ENCODE assay signal across 8 cellular contexts in the genomic region with DNA sequence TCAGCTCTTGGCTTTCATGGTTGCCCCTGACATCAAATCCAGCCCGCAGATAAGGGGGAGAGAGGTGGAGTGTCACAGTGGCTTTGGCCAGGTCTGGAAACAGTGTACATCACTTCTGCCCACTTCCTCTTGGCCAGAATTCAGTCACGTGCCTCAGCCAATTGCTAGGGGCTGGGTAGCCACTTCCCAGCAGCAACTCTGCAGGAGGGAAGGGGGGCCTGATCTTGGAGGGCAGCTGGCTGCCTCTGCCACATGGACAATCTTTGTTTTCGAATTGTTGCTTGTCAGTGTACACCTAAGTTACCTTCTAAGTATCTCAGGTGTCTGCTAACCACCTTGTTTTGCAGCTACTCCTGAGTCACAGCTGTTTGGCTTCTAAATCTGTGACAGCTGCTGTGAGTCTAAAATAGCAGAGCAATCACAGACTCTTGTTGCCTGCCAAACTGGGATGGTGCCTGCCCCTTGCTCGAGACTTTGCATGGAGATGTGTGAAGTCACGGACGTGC. TPM values are rescaled to one million over a fixed set of nuclear protein-coding genes. Genes with fewer than 3 reads are reported as not detected.
DNase-seq lines count a peak whose midpoint lies in the region; ATAC-seq, FAIRE-seq and TF ChIP-seq lines count a peak whose summit lies in the region.

No MANE protein-coding gene starts in this region.

- no peaks in the 10 kb centered on the region for H4K20me1 ChIP-seq in GM23338 (replicated peaks; ENCODE audit: insufficient read depth)

- FAIRE-seq in RCC 7860 (lab: Jason Lieb, UNC): no peak

- H3K9me3 ChIP-seq in BE2C (no peaks in the 10 kb centered on the region), sigmoid colon (no peaks in the 10 kb centered on the region)

- H3K4me1 ChIP-seq in BE2C (peaks cover 14% of the 10 kb centered on the region), GM23338 (ENCODE audit: insufficient read depth) (peaks cover 6% of the 10 kb centered on the region; the same call in 1 of the 2 replicates), sigmoid colon (peaks cover 0 to 54% (median 43%) of the 10 kb centered on the region in 4 donors)

- H3K27ac ChIP-seq in GM23338 (ENCODE audit: low read depth): peak overlapping the region; percentile 61; the same call in 1 of the 2 replicates
- peak overlapping the region in 2 of 4 donors; percentile 28 to 41 for H3K27ac ChIP-seq in sigmoid colon

- intact Hi-C loops in sigmoid colon (cut with DNase I): no loop called here

- peaks cover 24% of the 10 kb centered on the region for H3K4me1 Mint-ChIP-seq in GM23338

- H2AFZ ChIP-seq in GM23338: no peak overlapping the region

- peaks cover 10% of the 10 kb centered on the region for H3K27me3 Mint-ChIP-seq in GM23338 (ENCODE audit: insufficient read depth, low read depth, poor library complexity)

- TF ChIP-seq EP300 in sigmoid colon (IDR thresholded peaks at IDR 0.05): no peak

- no peak overlapping the region for H3K4me2 ChIP-seq in GM23338

- peak overlapping the region; percentile 93 for H3K27ac Mint-ChIP-seq in GM23338

- peaks cover 4% of the 10 kb centered on the region; the same call in 1 of the 3 replicates for H3K36me3 Mint-ChIP-seq in GM23338 (ENCODE audit: low read depth)

- 0 out of 2 replicates have a peak, but pooled peaks cover 3% of the 10 kb centered on the region for H3F3A ChIP-seq in GM23338 (replicated peaks; ENCODE audit: low read depth)

- TF ChIP-seq CTCF in BE2C (IDR thresholded peaks at IDR 0.05; ENCODE audit: low read depth, low read length): no peak
- TF ChIP-seq CTCF in GM23338 (conservative IDR thresholded peaks at IDR 0.05; ENCODE audit: low read depth in 2 of 2): no peak
- TF ChIP-seq CTCF in foreskin fibroblast (IDR thresholded peaks at IDR 0.05; ENCODE audit: low read depth, low read length): no peak
- TF ChIP-seq CTCF in sigmoid colon (IDR thresholded peaks at IDR 0.05): no peak

- H3K4me3 ChIP-seq in BE2C (ENCODE audit: low read depth, low read length): no peak overlapping the region
- no peak overlapping the region for H3K4me3 ChIP-seq in GM23338
- no peak overlapping the region for H3K4me3 ChIP-seq in foreskin fibroblast (ENCODE audit: low read depth in 1 of 2, low read length in 2 of 2)
- H3K4me3 ChIP-seq in sigmoid colon: no peak overlapping the region

- H3K79me2 ChIP-seq in GM23338 (replicated peaks; ENCODE audit: insufficient read depth): no peaks in the 10 kb centered on the region

- no peaks in the 10 kb centered on the region for H3K9me2 ChIP-seq in GM23338 (ENCODE audit: insufficient read depth)

- peak; percentile 28 for DNase-seq in BE2C
- DNase-seq in GM23338 (ENCODE audit: low spot score): no peak
- peak; percentile 69 for DNase-seq in RCC 7860 (ENCODE audit: low spot score)
- DNase-seq in foreskin fibroblast: peak; percentile 39 to 64
- DNase-seq in sigmoid colon: peak; percentile 80
- DNase-seq in activated CD4-positive, alpha-beta T cell treated with anti-CD3 and anti-CD28 coated beads for 1 hour: no peak
- no peak for DNase-seq in Ammon's horn (ENCODE audit: low spot score)

- H3K36me3 ChIP-seq in BE2C (no peaks in the 10 kb centered on the region), GM23338 (ENCODE audit: insufficient read depth) (0 out of 2 replicates have a peak, but pooled peaks cover 3% of the 10 kb centered on the region), sigmoid colon (no peaks in the 10 kb centered on the region)

- H3K9me3 Mint-ChIP-seq in GM23338: no peaks in the 10 kb centered on the region

- no peak overlapping the region; the same call in 2 of the 3 replicates for H3K4me3 Mint-ChIP-seq in GM23338

- no peak for TF ChIP-seq POLR2A in sigmoid colon (IDR thresholded peaks at IDR 0.05)

- no peaks in the 10 kb centered on the region for H3K27me3 ChIP-seq in BE2C
- no peaks in the 10 kb centered on the region for H3K27me3 ChIP-seq in GM23338 (ENCODE audit: insufficient read depth)
- no peaks in the 10 kb centered on the region for H3K27me3 ChIP-seq in sigmoid colon

- ATAC-seq in GM23338 (no peak; the same call in 2 of the 3 replicates), GM21786 (IDR thresholded peaks at IDR 0.05; ENCODE audit: unreplicated experiment) (no peak)

- WGBS in sigmoid colon, 2 donors: 24 to 31% methylated on average over 6 of the region's 6 CpGs

TF ChIP-seq in GM23338, 12 proteins besides CTCF, POLR2A, EP300 and RAD21 (continues in another document):
- TF ChIP-seq ZNF462 (CRISPR knock-in tag; IDR thresholded peaks at IDR 0.05): no peak
- TF ChIP-seq POLR2AphosphoS5 (IDR thresholded peaks at IDR 0.05; ENCODE audit: low read depth): no peak
- TF ChIP-seq JUNB (IDR thresholded peaks at IDR 0.05; ENCODE audit: unreplicated experiment): no peak
- TF ChIP-seq EZH2phosphoT487 (IDR thresholded peaks at IDR 0.05; ENCODE audit: unreplicated experiment): no peak
- no peak for TF ChIP-seq CREB1 (CRISPR knock-in tag; IDR thresholded peaks at IDR 0.05; ENCODE audit: low read depth)
- no peak for TF ChIP-seq ETS1 (IDR thresholded peaks at IDR 0.05)
- TF ChIP-seq ZNF331 (CRISPR knock-in tag; IDR thresholded peaks at IDR 0.05; ENCODE audit: low read depth): no peak
- TF ChIP-seq NANOG (IDR thresholded peaks at IDR 0.05; ENCODE audit: borderline replicate concordance): no peak
- no peak for TF ChIP-seq ZNF114 (CRISPR knock-in tag; IDR thresholded peaks at IDR 0.05)
- TF ChIP-seq STAT1 (IDR thresholded peaks at IDR 0.05; ENCODE audit: unreplicated experiment): no peak

RNA-seq across cellular contexts. Expression of gene LIMD1, which starts 41.0 kb away (rescaled TPM):
- 4.1 TPM for polyA plus RNA-seq in BE2C (2012; ENCODE audit: insufficient read depth, insufficient read length, low read depth)
- total RNA-seq in GM23338 (2014; rRNA removed; shearing (Covaris generic)): 21.8 and 31.5 TPM in 2 replicates
- polyA plus RNA-seq in GM23338 (2016; fragmentation: Nextera tagmentation; extraction: Ambion mirVana) (8.3 and 10.2 TPM in 2 replicates), sigmoid colon (10 to 100 TPM in 1 of 3 donors, 1 to 10 TPM in 2; 3.0 to 13.2 (median 3.2) TPM)
- 10 to 100 TPM; 12.2 to 19.9 (median 13.2) TPM for total RNA-seq in sigmoid colon

Comparison
In these comparisons a context has a peak if more than half of its experiments do, and no peak if none do; other contexts are left out.
1. DNase-seq: peak in BE2C (single experiment), RCC 7860 (single experiment), foreskin fibroblast (2 of 2) and sigmoid colon (single experiment); none in GM23338 (single experiment), activated CD4-positive, alpha-beta T cell treated with anti-CD3 and anti-CD28 coated beads for 1 hour (single experiment) and Ammon's horn (single experiment).